In genomic region chr9:125246261-125246667, GRCh38 we compare ENCODE assay signal across 1 cellular context.
TF ChIP-seq lines count a peak whose summit lies in the region.

No MANE protein-coding gene starts in this region.

TF ChIP-seq in K562, 482 proteins besides CTCF, POLR2A, EP300 and RAD21 (continues in another document):
- TF ChIP-seq HOXB6 (CRISPR knock-in tag; IDR thresholded peaks at IDR 0.05; ENCODE audit: borderline replicate concordance) (no peak), SREBF1 (IDR thresholded peaks at IDR 0.05; ENCODE audit: borderline replicate concordance, low read depth, low read length) (no peak), PHF21A (IDR thresholded peaks at IDR 0.05; ENCODE audit: borderline replicate concordance, low read depth) (no peak), KLF10 (CRISPR knock-in tag; IDR thresholded peaks at IDR 0.05) (no peak), ZNF165 (CRISPR knock-in tag; IDR thresholded peaks at IDR 0.05; ENCODE audit: borderline replicate concordance) (no peak), NCOR1 (IDR thresholded peaks at IDR 0.05) (no peak), MTA1 (IDR thresholded peaks at IDR 0.05; ENCODE audit: borderline replicate concordance) (no peak), CHD2 (IDR thresholded peaks at IDR 0.05; ENCODE audit: low read depth, low read length) (no peak), POLR2AphosphoS5 (IDR thresholded peaks at IDR 0.05; ENCODE audit: control insufficient read depth, insufficient read depth, low read depth, low read length) (peak; percentile 41; the same call in 1 of the 2 replicates), XRCC4 (IDR thresholded peaks at IDR 0.05; ENCODE audit: extremely low read depth, insufficient read depth, insufficient read length) (no peak), NFRKB (IDR thresholded peaks at IDR 0.05; ENCODE audit: low read depth) (0 out of 2 replicates have a peak, but pooled peaks have one; percentile 41), ZNF146 (CRISPR knock-in tag; IDR thresholded peaks at IDR 0.05; ENCODE audit: unreplicated experiment) (no peak), PYGO2 (tag; IDR thresholded peaks at IDR 0.05) (peak; percentile 72), BACH1 (tag; IDR thresholded peaks at IDR 0.05) (no peak; the same call in 1 of the 2 replicates), ZNF232 (CRISPR knock-in tag; IDR thresholded peaks at IDR 0.05) (no peak), TFAM (CRISPR knock-in tag; conservative IDR thresholded peaks at IDR 0.05) (no peak), TAF7 (tag; IDR thresholded peaks at IDR 0.05) (peak; percentile 52; the same call in 1 of the 2 replicates), SFPQ (IDR thresholded peaks at IDR 0.05; ENCODE audit: low read depth, low read length) (no peak), ZNF395 (CRISPR knock-in tag; IDR thresholded peaks at IDR 0.05) (no peak; the same call in 1 of the 2 replicates), RCOR1 (IDR thresholded peaks at IDR 0.05; ENCODE audit: borderline replicate concordance in 1 of 2, low read depth in 2 of 2, low read length in 2 of 2) (peak in 1 of 2 experiments; percentile 32; a peak in 1 of 4 replicates), ELF1 (tag; IDR thresholded peaks at IDR 0.05) (no peak), ATF4 (CRISPR knock-in tag; IDR thresholded peaks at IDR 0.05) (no peak), CREB3L1 (IDR thresholded peaks at IDR 0.05; ENCODE audit: borderline replicate concordance, low read depth) (no peak), YBX1 (IDR thresholded peaks at IDR 0.05) (no peak), ZNF347 (CRISPR knock-in tag; IDR thresholded peaks at IDR 0.05; ENCODE audit: low read depth) (no peak), SMAD4 (CRISPR knock-in tag; conservative IDR thresholded peaks at IDR 0.05) (peak; percentile 79), ZBTB49 (CRISPR knock-in tag; IDR thresholded peaks at IDR 0.05; ENCODE audit: borderline replicate concordance) (no peak), NFE2L1 (tag; IDR thresholded peaks at IDR 0.05; ENCODE audit: borderline replicate concordance, low read depth) (peak; percentile 73), NR4A1 (CRISPR knock-in tag; IDR thresholded peaks at IDR 0.05) (no peak), NR4A1 (tag; IDR thresholded peaks at IDR 0.05) (0 out of 2 replicates have a peak, but pooled peaks have one; percentile 53), ZBTB8A (IDR thresholded peaks at IDR 0.05; ENCODE audit: partially characterized antibody) (no peak), PTBP1 (IDR thresholded peaks at IDR 0.05; ENCODE audit: low read depth, low read length) (no peak), PHTF2 (CRISPR knock-in tag; IDR thresholded peaks at IDR 0.05) (no peak), ZNF197 (CRISPR knock-in tag; IDR thresholded peaks at IDR 0.05; ENCODE audit: low read depth) (0 out of 2 replicates have a peak, but pooled peaks have one; percentile 7), JUND (IDR thresholded peaks at IDR 0.05; ENCODE audit: borderline replicate concordance, low read depth, low read length) (peak; percentile 37; the same call in 1 of the 2 replicates), JUND (tag; IDR thresholded peaks at IDR 0.05; ENCODE audit: borderline replicate concordance, low read depth, low read length) (no peak), HDAC1 (IDR thresholded peaks at IDR 0.05) (0 out of 4 replicates have a peak, but pooled peaks of 1 of the 2 experiments have one; percentile 33), TRIM25 (IDR thresholded peaks at IDR 0.05; ENCODE audit: borderline replicate concordance) (no peak), HMGXB4 (CRISPR knock-in tag; IDR thresholded peaks at IDR 0.05) (no peak), ILK (tag; IDR thresholded peaks at IDR 0.05; ENCODE audit: borderline replicate concordance, low read depth) (no peak), SIX5 (IDR thresholded peaks at IDR 0.05; ENCODE audit: borderline replicate concordance in 1 of 2, insufficient read depth in 1 of 2, low read depth in 1 of 2, low read length in 2 of 2) (no peak), NCOA6 (IDR thresholded peaks at IDR 0.05) (no peak), ADNP (tag; IDR thresholded peaks at IDR 0.05) (no peak), DPF2 (IDR thresholded peaks at IDR 0.05) (peak; percentile 95), RAD51 (IDR thresholded peaks at IDR 0.05; ENCODE audit: borderline replicate concordance, low read depth) (no peak), RNF2 (IDR thresholded peaks at IDR 0.05) (peak; percentile 68), HMG20B (CRISPR knock-in tag; IDR thresholded peaks at IDR 0.05) (no peak), ZBTB2 (IDR thresholded peaks at IDR 0.05) (no peak), EWSR1 (IDR thresholded peaks at IDR 0.05; ENCODE audit: borderline replicate concordance, low read depth, partially characterized antibody) (no peak), ZNF444 (CRISPR knock-in tag; IDR thresholded peaks at IDR 0.05) (no peak), E2F8 (IDR thresholded peaks at IDR 0.05; ENCODE audit: low read depth, partially characterized antibody) (no peak), ZNF408 (CRISPR knock-in tag; IDR thresholded peaks at IDR 0.05; ENCODE audit: low read depth) (no peak), CHCHD3 (CRISPR knock-in tag; IDR thresholded peaks at IDR 0.05) (no peak), LARP7 (IDR thresholded peaks at IDR 0.05) (no peak), NCOA4 (IDR thresholded peaks at IDR 0.05; ENCODE audit: partially characterized antibody) (no peak), FOXK2 (conservative IDR thresholded peaks at IDR 0.05 in 1 of 2, IDR thresholded peaks at IDR 0.05 in 1 of 2; ENCODE audit: low read depth in 2 of 2) (0 out of 4 replicates have a peak, but pooled peaks of 1 of the 2 experiments have one; percentile 10), KLF16 (IDR thresholded peaks at IDR 0.05) (0 out of 2 replicates have a peak, but pooled peaks have one; percentile 45), EGR1 (conservative IDR thresholded peaks at IDR 0.05) (no peak), KHSRP (IDR thresholded peaks at IDR 0.05) (no peak)
